8 cellular contexts compared by ENCODE assay signal in the genomic region with DNA sequence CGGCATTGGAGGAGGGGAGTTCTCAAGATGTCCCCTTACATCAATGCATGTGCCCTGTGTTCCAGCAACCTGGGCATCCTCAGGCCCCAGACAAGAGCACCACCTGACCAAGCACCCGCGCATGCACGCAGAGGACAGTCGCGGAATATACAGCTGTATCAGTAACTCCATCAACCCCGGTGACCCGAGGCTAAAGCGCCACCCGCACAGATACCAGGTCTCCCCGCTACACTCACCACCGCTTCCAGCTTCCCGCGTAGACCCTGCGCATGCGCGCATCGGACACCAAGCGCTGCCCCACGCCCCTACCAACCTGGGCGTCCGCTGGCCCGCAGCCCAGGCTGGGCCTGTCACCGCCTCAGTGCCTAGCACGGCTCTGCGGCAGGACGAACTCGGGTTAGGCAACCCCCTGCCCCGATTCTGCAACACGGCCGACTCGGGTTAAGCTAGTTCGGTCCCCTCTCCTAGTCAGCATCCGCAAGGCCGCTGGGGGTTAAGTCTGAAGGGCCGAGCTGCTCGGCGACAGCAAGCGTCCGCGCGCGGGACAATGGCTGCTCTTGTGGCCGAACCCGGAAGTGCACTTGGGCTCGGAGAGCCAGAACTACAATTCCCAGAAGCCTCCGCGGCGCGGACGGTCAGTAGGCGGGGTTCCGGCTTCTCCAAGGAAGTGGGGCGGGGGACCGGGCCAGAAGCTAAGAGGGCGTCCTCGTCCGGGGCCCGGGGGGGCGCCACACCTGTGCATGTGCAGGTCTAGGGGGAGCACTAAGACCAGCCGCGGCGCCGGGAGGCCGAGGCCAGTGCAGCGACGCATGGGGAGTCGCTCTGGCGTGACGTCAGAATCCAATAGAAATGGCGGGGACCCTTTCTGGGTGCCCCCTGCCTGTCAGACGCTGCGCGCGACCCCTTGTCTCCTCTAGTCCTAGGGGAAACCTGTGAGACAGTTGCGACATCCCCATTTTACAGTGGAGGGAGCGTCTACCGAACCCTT. TPM values are rescaled to one million over a fixed set of nuclear protein-coding genes. Genes with fewer than 3 reads are reported as not detected.
DNase-seq lines count a peak whose midpoint lies in the region; ATAC-seq and TF ChIP-seq lines count a peak whose summit lies in the region.

Gene ZNF180 (minus strand): TSS at position 561 of the 988 bp plus-strand sequence. CDS start 3,188 bp downstream, outside the sequence.

- peaks cover 4% of the 10 kb centered on the region for H3K27me3 Mint-ChIP-seq in HFFc6 (ENCODE audit: insufficient read depth)
- H3K27me3 Mint-ChIP-seq in activated naive CD4-positive, alpha-beta T cell treated with anti-CD3 and anti-CD28 coated beads, Interleukin-2, amount 50 U/mL, for 24 hours = peaks cover 5% of the 10 kb centered on the region

- peak; percentile 69 for TF ChIP-seq POLR2A in NB4 (IDR thresholded peaks at IDR 0.05; ENCODE audit: extremely low read depth, insufficient read length)
- no peak for TF ChIP-seq POLR2A in testis (IDR thresholded peaks at IDR 0.05)

- H3K4me1 ChIP-seq in SK-N-SH (ENCODE audit: control insufficient read depth in 1 of 2, insufficient read depth in 2 of 2, low read depth in 1 of 2, low read length in 1 of 2) (peaks cover 3 to 13% of the 10 kb centered on the region in 2 experiments; a peak in 2 of 4 replicates), testis (peaks cover 9% of the 10 kb centered on the region)

- peak within 1 kb of the TSS; percentile 81 for H3K4me3 ChIP-seq in NB4 (ENCODE audit: low read depth, low read length)
- peak within 1 kb of the TSS; percentile 80 to 99 for H3K4me3 ChIP-seq in SK-N-SH (ENCODE audit: low read depth in 2 of 2, low read length in 1 of 2)
- H3K4me3 ChIP-seq in testis = peak within 1 kb of the TSS; percentile 70 to 78

- H3K9me3 ChIP-seq in SK-N-SH = no peaks in the 10 kb centered on the region
- no peaks in the 10 kb centered on the region for H3K9me3 ChIP-seq in testis

- TF ChIP-seq CTCF in GM10248 (IDR thresholded peaks at IDR 0.05; ENCODE audit: control extremely low read depth, extremely low read depth, low read depth, missing control alignments) = peak; percentile 28
- peak; percentile 90 for TF ChIP-seq CTCF in HFFc6 (IDR thresholded peaks at IDR 0.05)
- TF ChIP-seq CTCF in NB4 (IDR thresholded peaks at IDR 0.05; ENCODE audit: low read depth, low read length) = no peak
- TF ChIP-seq CTCF in SK-N-SH (IDR thresholded peaks at IDR 0.05) = peak; percentile 43
- TF ChIP-seq CTCF in omental fat pad (IDR thresholded peaks at IDR 0.05) = peak in 1 of 3 donors; percentile 70
- peak; percentile 69 to 75 (median 71) for TF ChIP-seq CTCF in testis (IDR thresholded peaks at IDR 0.05)

- H3K4me2 ChIP-seq in SK-N-SH = peak within 1 kb of the TSS; percentile 79

- peaks cover 13 to 24% of the 10 kb centered on the region in 2 experiments for H3K36me3 ChIP-seq in SK-N-SH (replicated peaks in 1 of 2; ENCODE audit: control insufficient read depth in 1 of 2, insufficient read depth in 2 of 2, low read length in 1 of 2)
- H3K36me3 ChIP-seq in testis (ENCODE audit: low read depth, missing control alignments) = no peaks in the 10 kb centered on the region

- peaks cover 24% of the 10 kb centered on the region for H3K4me1 Mint-ChIP-seq in HFFc6 (ENCODE audit: low read depth)
- peaks cover 45% of the 10 kb centered on the region for H3K4me1 Mint-ChIP-seq in activated naive CD4-positive, alpha-beta T cell treated with anti-CD3 and anti-CD28 coated beads, Interleukin-2, amount 50 U/mL, for 24 hours

- POLR2A ChIA-PET in GM10248 (lab: Yijun Ruan, JAX) (interaction anchor here (0.6 kb wide), 2 partner anchors 335 to 360 kb away, joined by 3 to 4 read pairs; partner anchors contain the start of gene ZNF226), SK-N-SH (lab: Yijun Ruan, JAX) (interaction anchor here (0.5 to 1.6 kb wide), 6 partner anchors 144 to 565 kb away, joined by 3 to 5 read pairs (median 4); partner anchors contain the start of genes ZNF112, ZNF235 and ZNF45)

- H3K27ac ChIP-seq in SK-N-SH (ENCODE audit: low read depth in 2 of 2, low read length in 1 of 2) = peak within 1 kb of the TSS; percentile 71 to 92
- H3K27ac ChIP-seq in testis = peak within 1 kb of the TSS; percentile 71 to 83

- peak; percentile 98 for DNase-seq in GM10248 (ENCODE audit: extremely low spot score)
- peak; percentile 80 for DNase-seq in HFFc6
- DNase-seq in NB4 (ENCODE audit: low read depth) = peak; percentile 93
- DNase-seq in SK-N-SH = peak; percentile 94
- DNase-seq in glomerular endothelial cell (ENCODE audit: extremely low read depth, low read depth, low spot score) = peak; percentile 68
- peak; percentile 83 for DNase-seq in omental fat pad (ENCODE audit: low spot score)
- peak; percentile 97 for DNase-seq in testis

- H3K9me2 ChIP-seq in SK-N-SH = no peaks in the 10 kb centered on the region

- no peak for TF ChIP-seq EP300 in SK-N-SH (IDR thresholded peaks at IDR 0.05; ENCODE audit: borderline replicate concordance in 1 of 2, low read depth in 1 of 2, low read length in 1 of 2)

- WGBS in SK-N-SH (ENCODE audit: low lambda C conversion rate) = 0% methylated on average over 34 of the region's 78 CpGs
- WGBS in testis, 2 donors = 0% methylated on average over 16 to 74 of the region's 78 CpGs

- peak; percentile 93 for ATAC-seq in omental fat pad (ENCODE audit: low FRiP score)

- H2AFZ ChIP-seq in SK-N-SH (ENCODE audit: low read depth) = peak within 1 kb of the TSS; percentile 99

- intact Hi-C loops in testis (cut with DNase I; ENCODE audit: low total_unique reads) = no loop called here

- no peaks in the 10 kb centered on the region; the same call in 1 of the 2 replicates for H3K27me3 ChIP-seq in SK-N-SH (ENCODE audit: insufficient read depth)
- no peaks in the 10 kb centered on the region for H3K27me3 ChIP-seq in testis

- peaks cover 48% of the 10 kb centered on the region for H3K36me3 Mint-ChIP-seq in HFFc6 (ENCODE audit: low read depth)
- H3K36me3 Mint-ChIP-seq in activated naive CD4-positive, alpha-beta T cell treated with anti-CD3 and anti-CD28 coated beads, Interleukin-2, amount 50 U/mL, for 24 hours = peaks cover 46% of the 10 kb centered on the region

- peak within 1 kb of the TSS; percentile 85 for H3K9ac ChIP-seq in SK-N-SH

- peak within 1 kb of the TSS; percentile 86 for H3K27ac Mint-ChIP-seq in HFFc6
- peak within 1 kb of the TSS; percentile 89 for H3K27ac Mint-ChIP-seq in activated naive CD4-positive, alpha-beta T cell treated with anti-CD3 and anti-CD28 coated beads, Interleukin-2, amount 50 U/mL, for 24 hours

- H4K20me1 ChIP-seq in SK-N-SH (ENCODE audit: insufficient read depth) = no peaks in the 10 kb centered on the region

- no peaks in the 10 kb centered on the region for H3F3A ChIP-seq in SK-N-SH (replicated peaks; ENCODE audit: insufficient read depth)

- TF ChIP-seq RAD21 in SK-N-SH (IDR thresholded peaks at IDR 0.05; ENCODE audit: low read length) = no peak

- H3K4me3 Mint-ChIP-seq in HFFc6 = peak within 1 kb of the TSS; percentile 96
- H3K4me3 Mint-ChIP-seq in activated naive CD4-positive, alpha-beta T cell treated with anti-CD3 and anti-CD28 coated beads, Interleukin-2, amount 50 U/mL, for 24 hours = peak within 1 kb of the TSS; percentile 96

- H3K79me2 ChIP-seq in SK-N-SH (ENCODE audit: insufficient read depth) = peaks cover 47% of the 10 kb centered on the region

- CTCF ChIA-PET in GM10248 (lab: Yijun Ruan, JAX) = interaction anchor here (0.7 to 1.5 kb wide), 4 partner anchors 9 to 17 kb away, joined by 3 to 4 read pairs (median 3); no protein-coding TSS in a partner anchor
- CTCF ChIA-PET in SK-N-SH (lab: Yijun Ruan, JAX) = interaction anchor here (0.8 to 1.2 kb wide), 4 partner anchors 23 to 144 kb away, joined by 3 to 4 read pairs (median 4); no protein-coding TSS in a partner anchor

- H3K9me3 Mint-ChIP-seq in HFFc6 = peaks cover 40% of the 10 kb centered on the region
- peaks cover 38% of the 10 kb centered on the region for H3K9me3 Mint-ChIP-seq in activated naive CD4-positive, alpha-beta T cell treated with anti-CD3 and anti-CD28 coated beads, Interleukin-2, amount 50 U/mL, for 24 hours

TF ChIP-seq in SK-N-SH, 30 proteins besides CTCF, POLR2A, EP300 and RAD21 (continues in another document):
- TF ChIP-seq NRF1 (IDR thresholded peaks at IDR 0.05; ENCODE audit: low read depth, low read length) (peak; percentile 74), ELF1 (IDR thresholded peaks at IDR 0.05) (peak; percentile 100), TEAD4 (IDR thresholded peaks at IDR 0.05; ENCODE audit: borderline replicate concordance, insufficient read depth) (no peak), MEF2A (IDR thresholded peaks at IDR 0.05; ENCODE audit: borderline replicate concordance, low read depth) (no peak), GABPA (IDR thresholded peaks at IDR 0.05; ENCODE audit: low read depth) (peak; percentile 93), SIN3A (IDR thresholded peaks at IDR 0.05; ENCODE audit: borderline replicate concordance, low read depth, low read length) (peak; percentile 38; the same call in 1 of the 2 replicates), GATA2 (CRISPR knock-in tag; IDR thresholded peaks at IDR 0.05) (no peak), PBX3 (IDR thresholded peaks at IDR 0.05) (no peak)
- TF ChIP-seq, protein P1, sequence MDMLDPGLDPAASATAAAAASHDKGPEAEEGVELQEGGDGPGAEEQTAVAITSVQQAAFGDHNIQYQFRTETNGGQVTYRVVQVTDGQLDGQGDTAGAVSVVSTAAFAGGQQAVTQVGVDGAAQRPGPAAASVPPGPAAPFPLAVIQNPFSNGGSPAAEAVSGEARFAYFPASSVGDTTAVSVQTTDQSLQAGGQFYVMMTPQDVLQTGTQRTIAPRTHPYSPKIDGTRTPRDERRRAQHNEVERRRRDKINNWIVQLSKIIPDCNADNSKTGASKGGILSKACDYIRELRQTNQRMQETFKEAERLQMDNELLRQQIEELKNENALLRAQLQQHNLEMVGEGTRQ (IDR thresholded peaks at IDR 0.05; ENCODE audit: borderline replicate concordance, low read depth, low read length) = no peak

RNA-seq across cellular contexts. Expression of gene ZNF180, which starts in this region (rescaled TPM):
- 1 to 10 TPM; 4.2 to 6.5 (median 5.8) TPM for total RNA-seq in HFFc6 (2021; fragmentation: NEBNext Ultra II Directional; extraction: Animal tissue kit (Norgen Biotek cat#: 25700))
- 1.5 and 1.9 TPM in 2 replicates for polyA plus RNA-seq in SK-N-SH (2012; rRNA removed)
- polyA plus RNA-seq in SK-N-SH (2012; cell fraction: cytosol; rRNA removed) = 2.0 and 2.4 TPM in 2 replicates
- polyA plus RNA-seq in SK-N-SH (2012; cell fraction: nucleus; rRNA removed) = 2.8 and 4.7 TPM in 2 replicates
- total RNA-seq in glomerular endothelial cell = 6.7 and 13.2 TPM in 2 replicates
- 10 to 100 TPM in 1 of 4 donors, 1 to 10 TPM in 3; 4.8 to 14.5 (median 7.3) TPM for total RNA-seq in omental fat pad
- 1 to 10 TPM; 6.9 to 8.9 TPM for total RNA-seq in testis
- 4.7 TPM for polyA plus RNA-seq in testis (ENCODE audit: insufficient read depth, low read depth, low replicate concordance)

Comparison
In these comparisons a context has a peak if more than half of its experiments do, and no peak if none do; other contexts are left out.
1. Peak in every context shown above with its lines: DNase-seq, ATAC-seq, H3K4me3 ChIP-seq and H3K27ac ChIP-seq.